33 cellular contexts compared by ENCODE assay signal in the genomic region with DNA sequence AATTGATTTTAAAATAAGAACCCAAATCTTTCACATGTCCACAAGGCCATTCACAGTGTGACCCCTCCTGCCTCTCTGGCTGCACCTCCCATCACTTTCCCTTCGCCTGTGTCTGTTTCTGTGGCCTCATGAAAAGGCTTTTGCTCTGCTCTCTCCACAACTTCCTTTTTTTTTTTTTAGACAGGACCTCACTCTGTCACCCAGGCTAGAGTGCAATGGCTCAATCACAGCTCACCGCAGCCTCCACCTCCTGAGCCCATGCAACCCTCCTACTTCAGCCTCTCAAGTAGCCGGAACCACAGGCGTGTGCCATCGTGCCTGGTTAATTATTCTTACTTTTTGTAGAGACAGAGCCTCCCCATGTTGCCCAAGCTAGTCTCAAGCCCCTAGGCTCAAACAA.
"Had no signal": no experiment of that assay in that cellular context is flagged by ENCODE, and none has a peak within 500 bp of the region (broad histone marks: within the 10 kb centered on the region; RNA-seq: fewer than 3 reads in every experiment).

No MANE protein-coding gene starts in this region.

- H3K4me3 ChIP-seq: adrenal gland, body of pancreas, K562, PC-9, SJCRH30, SK-N-MC had no signal

- H3K9me3 Mint-ChIP-seq: activated CD4-positive, alpha-beta memory T cell treated with anti-CD3 and anti-CD28 coated beads for 36 hours; activated naive CD4-positive, alpha-beta T cell treated with anti-CD3 and anti-CD28 coated beads for 36 hours; activated T-cell treated with anti-CD3 and anti-CD28 coated beads, Interleukin-2, amount 50 U/mL, for 4 hours; activated T-helper 1 cell treated with anti-CD3 and anti-CD28 coated beads, Interleukin-12 subunit alpha, Interleukin-12 subunit beta, Interleukin-2, Interleukin-4 antibody, amounts not matched to agents 30 ng/mL and 10 ng/mL and 1 ng/mL, durations not matched to agents 14 hours and 24 hours and 36 hours; T-helper 1 cell treated with Interleukin-12 subunit alpha and Interleukin-12 subunit beta and Interleukin-4 antibody, amounts not matched to agents 30 μg/mL and 1 μg/mL, for 36 hours; T-helper 2 cell treated with Interferon-gamma antibody and Interleukin-4, amounts not matched to agents 5 μg/mL and 100 μg/mL, for 36 hours; WTC11 had no signal

- H3K4me1 Mint-ChIP-seq: activated CD4-positive, alpha-beta T cell treated with anti-CD3 and anti-CD28 coated beads for 36 hours had no signal

- H3K36me3 ChIP-seq: adrenal gland, SJCRH30 had no signal

- H3K27me3 ChIP-seq: adrenal gland, body of pancreas, SJCRH30 had no signal

- H3K27ac Mint-ChIP-seq: activated CD4-positive, alpha-beta memory T cell treated with anti-CD3 and anti-CD28 coated beads for 36 hours; activated CD4-positive, alpha-beta T cell treated with anti-CD3 and anti-CD28 coated beads for 36 hours; activated naive CD4-positive, alpha-beta T cell treated with anti-CD3 and anti-CD28 coated beads for 36 hours; activated T-helper 1 cell treated with anti-CD3 and anti-CD28 coated beads, Interleukin-12 subunit alpha, Interleukin-12 subunit beta, Interleukin-2, Interleukin-4 antibody, amounts not matched to agents 30 ng/mL and 10 ng/mL and 1 ng/mL, durations not matched to agents 14 hours and 24 hours and 36 hours; T-helper 1 cell treated with Interleukin-12 subunit alpha and Interleukin-12 subunit beta and Interleukin-4 antibody, amounts not matched to agents 30 μg/mL and 1 μg/mL, for 36 hours; T-helper 2 cell treated with Interferon-gamma antibody and Interleukin-4, amounts not matched to agents 5 μg/mL and 100 μg/mL, for 36 hours; WTC11 had no signal

- H3K4me3 Mint-ChIP-seq: activated CD4-positive, alpha-beta memory T cell treated with anti-CD3 and anti-CD28 coated beads for 36 hours; activated CD4-positive, alpha-beta T cell treated with anti-CD3 and anti-CD28 coated beads for 36 hours; activated naive CD4-positive, alpha-beta T cell treated with anti-CD3 and anti-CD28 coated beads for 36 hours; activated T-cell treated with anti-CD3 and anti-CD28 coated beads, Interleukin-2, amount 50 U/mL, for 4 hours; activated T-helper 1 cell treated with anti-CD3 and anti-CD28 coated beads, Interleukin-12 subunit alpha, Interleukin-12 subunit beta, Interleukin-2, Interleukin-4 antibody, amounts not matched to agents 30 ng/mL and 10 ng/mL and 1 ng/mL, durations not matched to agents 14 hours and 24 hours and 36 hours; T-helper 1 cell treated with Interleukin-12 subunit alpha and Interleukin-12 subunit beta and Interleukin-4 antibody, amounts not matched to agents 30 μg/mL and 1 μg/mL, for 36 hours; T-helper 2 cell treated with Interferon-gamma antibody and Interleukin-4, amounts not matched to agents 5 μg/mL and 100 μg/mL, for 36 hours; WTC11 had no signal

- DNase-seq: activated CD4-positive, alpha-beta memory T cell treated with anti-CD3 and anti-CD28 coated beads for 36 hours; activated CD4-positive, alpha-beta T cell treated with anti-CD3 and anti-CD28 coated beads for 36 hours; activated CD4-positive, alpha-beta T cell treated with anti-CD3 and anti-CD28 coated beads, Interleukin-2, amount 50 U/mL, for 1 hour; activated CD8-positive, alpha-beta memory T cell treated with anti-CD3 and anti-CD28 coated beads, Interleukin-2, amount 50 U/mL, for 4 hours; activated gamma-delta T cell treated with Interleukin-2 at 50 U/mL for 16 hours; activated naive CD4-positive, alpha-beta T cell treated with anti-CD3 and anti-CD28 coated beads for 36 hours; activated T-cell treated with anti-CD3 and anti-CD28 coated beads for 4 hours; activated T-cell treated with anti-CD3 and anti-CD28 coated beads, Interleukin-2, amount 50 U/mL, for 4 hours; adrenal gland; body of pancreas; caudate nucleus; cerebellar nuclear complex; Kasumi-1; MM.1S; NCI-H1092 treated with DMSO at 0.1 percent for 48 hours; NCI-H1417; NCI-H146; NCI-H187 treated with DMSO at 0.1 percent for 48 hours; NCI-H2081 treated with DMSO at 0.1 percent for 48 hours; NCI-H226; NCI-H446 treated with DMSO at 0.1 percent for 48 hours; NCI-H524; NCI-H69; PC-9; SJCRH30 had no signal

- H3K4me1 ChIP-seq: adrenal gland, body of pancreas, SJCRH30 had no signal

- H3K27ac ChIP-seq: adrenal gland, body of pancreas, PC-9, RWPE1, SJCRH30, SK-N-MC had no signal

- H3K36me3 Mint-ChIP-seq: activated CD4-positive, alpha-beta memory T cell treated with anti-CD3 and anti-CD28 coated beads for 36 hours; activated naive CD4-positive, alpha-beta T cell treated with anti-CD3 and anti-CD28 coated beads, Interleukin-2, amount 50 U/mL, for 72 hours; WTC11 had no signal

- H3K9me3 ChIP-seq: adrenal gland, body of pancreas, SJCRH30 had no signal
